ENCODE assay signal across 2 cellular contexts in the genomic region with DNA sequence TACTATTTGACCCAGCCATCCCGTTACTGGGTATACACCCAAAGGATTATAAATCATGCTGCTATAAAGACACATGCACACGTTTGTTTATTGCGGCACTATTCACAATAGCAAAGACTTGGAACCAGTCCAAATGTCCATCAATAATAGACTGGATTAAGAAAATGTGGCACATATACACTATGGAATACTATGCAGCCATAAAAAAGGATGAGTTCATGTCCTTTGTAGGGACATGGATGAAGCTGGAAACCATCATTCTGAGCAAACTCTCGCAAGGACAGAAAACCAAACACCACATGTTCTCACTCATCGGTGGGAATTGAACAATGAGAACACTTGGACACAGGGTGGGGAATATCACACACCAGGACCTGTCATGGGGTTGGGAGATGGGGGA. TPM values are rescaled to one million over a fixed set of nuclear protein-coding genes. Genes with fewer than 3 reads are reported as not detected.
"Had no signal": no experiment of that assay in that cellular context is flagged by ENCODE, and none has a peak within 500 bp of the region (broad histone marks: within the 10 kb centered on the region; RNA-seq: fewer than 3 reads in every experiment).

No MANE protein-coding gene starts in this region.

RNA-seq across cellular contexts. Expression of a gene that starts 56.7 kb away (rescaled TPM):
- total RNA-seq: HT1080 had no signal
- polyA plus RNA-seq: IgD-negative memory B cell had no signal
